Comparison of ENCODE assay signal across 1 cellular context in the genomic region with DNA sequence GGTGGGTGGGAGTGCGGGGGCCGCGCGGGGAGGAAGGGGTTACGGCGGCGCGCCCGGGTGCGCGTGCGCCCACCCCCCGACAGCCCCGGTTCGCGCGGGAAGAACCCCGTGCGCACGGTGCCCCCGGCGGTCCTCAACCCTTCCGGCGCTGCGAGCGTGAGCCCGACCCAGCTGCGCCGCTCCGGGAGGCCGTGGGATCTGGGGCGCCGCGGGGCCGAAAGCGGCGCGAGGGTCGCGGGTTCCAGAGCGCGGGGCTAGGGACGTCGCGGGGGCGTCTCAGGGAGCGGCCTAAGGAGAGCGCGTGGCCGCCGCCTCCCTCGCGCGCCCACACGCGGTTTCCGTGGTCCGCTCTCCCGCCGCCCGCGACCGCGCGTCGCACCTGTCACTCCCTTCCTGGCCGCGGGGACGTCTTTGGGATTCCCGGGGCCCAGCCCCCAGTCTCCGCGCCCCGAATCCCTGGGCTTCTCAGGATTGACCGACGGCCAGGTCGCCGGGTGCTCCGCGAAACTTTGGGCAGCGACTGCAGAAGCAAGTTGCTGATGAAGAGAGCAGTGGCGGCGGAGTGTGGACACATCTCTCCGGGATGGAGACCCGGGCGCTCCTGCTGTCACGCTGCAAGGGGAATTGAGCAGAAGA.
A peak's percentile ranks its signal among the peaks of the same experiment; 100 is the strongest.
TF ChIP-seq lines count a peak whose summit lies in the region.

No MANE protein-coding gene starts in this region.

TF ChIP-seq in GM12878, 131 proteins besides CTCF, POLR2A, EP300 and RAD21 (continued from another document and continues in another):
- TF ChIP-seq SIN3A (IDR thresholded peaks at IDR 0.05; ENCODE audit: low read depth, low read length) = no peak
- TF ChIP-seq MYB (IDR thresholded peaks at IDR 0.05; ENCODE audit: borderline replicate concordance, low read depth, low read length) = no peak
- no peak for TF ChIP-seq JUNB (IDR thresholded peaks at IDR 0.05)
- TF ChIP-seq SMAD5 (IDR thresholded peaks at IDR 0.05; ENCODE audit: low read depth) = no peak
- TF ChIP-seq, protein P1, sequence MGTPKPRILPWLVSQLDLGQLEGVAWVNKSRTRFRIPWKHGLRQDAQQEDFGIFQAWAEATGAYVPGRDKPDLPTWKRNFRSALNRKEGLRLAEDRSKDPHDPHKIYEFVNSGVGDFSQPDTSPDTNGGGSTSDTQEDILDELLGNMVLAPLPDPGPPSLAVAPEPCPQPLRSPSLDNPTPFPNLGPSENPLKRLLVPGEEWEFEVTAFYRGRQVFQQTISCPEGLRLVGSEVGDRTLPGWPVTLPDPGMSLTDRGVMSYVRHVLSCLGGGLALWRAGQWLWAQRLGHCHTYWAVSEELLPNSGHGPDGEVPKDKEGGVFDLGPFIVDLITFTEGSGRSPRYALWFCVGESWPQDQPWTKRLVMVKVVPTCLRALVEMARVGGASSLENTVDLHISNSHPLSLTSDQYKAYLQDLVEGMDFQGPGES (IDR thresholded peaks at IDR 0.05) = no peak
- TF ChIP-seq CBX5 (IDR thresholded peaks at IDR 0.05; ENCODE audit: low read depth) = no peak
- peak; percentile 95 for TF ChIP-seq GATAD2B (conservative IDR thresholded peaks at IDR 0.05; ENCODE audit: low read depth)
- TF ChIP-seq, protein P2, sequence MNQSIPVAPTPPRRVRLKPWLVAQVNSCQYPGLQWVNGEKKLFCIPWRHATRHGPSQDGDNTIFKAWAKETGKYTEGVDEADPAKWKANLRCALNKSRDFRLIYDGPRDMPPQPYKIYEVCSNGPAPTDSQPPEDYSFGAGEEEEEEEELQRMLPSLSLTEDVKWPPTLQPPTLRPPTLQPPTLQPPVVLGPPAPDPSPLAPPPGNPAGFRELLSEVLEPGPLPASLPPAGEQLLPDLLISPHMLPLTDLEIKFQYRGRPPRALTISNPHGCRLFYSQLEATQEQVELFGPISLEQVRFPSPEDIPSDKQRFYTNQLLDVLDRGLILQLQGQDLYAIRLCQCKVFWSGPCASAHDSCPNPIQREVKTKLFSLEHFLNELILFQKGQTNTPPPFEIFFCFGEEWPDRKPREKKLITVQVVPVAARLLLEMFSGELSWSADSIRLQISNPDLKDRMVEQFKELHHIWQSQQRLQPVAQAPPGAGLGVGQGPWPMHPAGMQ (IDR thresholded peaks at IDR 0.05; ENCODE audit: borderline replicate concordance) = no peak
- TF ChIP-seq HDAC2 (IDR thresholded peaks at IDR 0.05) = no peak
- no peak for TF ChIP-seq SIX5 (IDR thresholded peaks at IDR 0.05; ENCODE audit: low read depth, low read length, severe bottlenecking)
- no peak for TF ChIP-seq CEBPB (IDR thresholded peaks at IDR 0.05; ENCODE audit: borderline replicate concordance in 1 of 2, low read depth in 2 of 2, low read length in 2 of 2)
- TF ChIP-seq ZNF217 (IDR thresholded peaks at IDR 0.05) = no peak
- TF ChIP-seq SMC3 (IDR thresholded peaks at IDR 0.05; ENCODE audit: borderline replicate concordance, low read length) = no peak
- TF ChIP-seq SMARCA5 (IDR thresholded peaks at IDR 0.05) = 0 out of 2 replicates have a peak, but pooled peaks have one; percentile 73
- no peak for TF ChIP-seq RB1 (IDR thresholded peaks at IDR 0.05; ENCODE audit: borderline replicate concordance)
- no peak for TF ChIP-seq SRF (IDR thresholded peaks at IDR 0.05; ENCODE audit: low read depth in 2 of 2, low read length in 2 of 2)
- TF ChIP-seq, protein P3, sequence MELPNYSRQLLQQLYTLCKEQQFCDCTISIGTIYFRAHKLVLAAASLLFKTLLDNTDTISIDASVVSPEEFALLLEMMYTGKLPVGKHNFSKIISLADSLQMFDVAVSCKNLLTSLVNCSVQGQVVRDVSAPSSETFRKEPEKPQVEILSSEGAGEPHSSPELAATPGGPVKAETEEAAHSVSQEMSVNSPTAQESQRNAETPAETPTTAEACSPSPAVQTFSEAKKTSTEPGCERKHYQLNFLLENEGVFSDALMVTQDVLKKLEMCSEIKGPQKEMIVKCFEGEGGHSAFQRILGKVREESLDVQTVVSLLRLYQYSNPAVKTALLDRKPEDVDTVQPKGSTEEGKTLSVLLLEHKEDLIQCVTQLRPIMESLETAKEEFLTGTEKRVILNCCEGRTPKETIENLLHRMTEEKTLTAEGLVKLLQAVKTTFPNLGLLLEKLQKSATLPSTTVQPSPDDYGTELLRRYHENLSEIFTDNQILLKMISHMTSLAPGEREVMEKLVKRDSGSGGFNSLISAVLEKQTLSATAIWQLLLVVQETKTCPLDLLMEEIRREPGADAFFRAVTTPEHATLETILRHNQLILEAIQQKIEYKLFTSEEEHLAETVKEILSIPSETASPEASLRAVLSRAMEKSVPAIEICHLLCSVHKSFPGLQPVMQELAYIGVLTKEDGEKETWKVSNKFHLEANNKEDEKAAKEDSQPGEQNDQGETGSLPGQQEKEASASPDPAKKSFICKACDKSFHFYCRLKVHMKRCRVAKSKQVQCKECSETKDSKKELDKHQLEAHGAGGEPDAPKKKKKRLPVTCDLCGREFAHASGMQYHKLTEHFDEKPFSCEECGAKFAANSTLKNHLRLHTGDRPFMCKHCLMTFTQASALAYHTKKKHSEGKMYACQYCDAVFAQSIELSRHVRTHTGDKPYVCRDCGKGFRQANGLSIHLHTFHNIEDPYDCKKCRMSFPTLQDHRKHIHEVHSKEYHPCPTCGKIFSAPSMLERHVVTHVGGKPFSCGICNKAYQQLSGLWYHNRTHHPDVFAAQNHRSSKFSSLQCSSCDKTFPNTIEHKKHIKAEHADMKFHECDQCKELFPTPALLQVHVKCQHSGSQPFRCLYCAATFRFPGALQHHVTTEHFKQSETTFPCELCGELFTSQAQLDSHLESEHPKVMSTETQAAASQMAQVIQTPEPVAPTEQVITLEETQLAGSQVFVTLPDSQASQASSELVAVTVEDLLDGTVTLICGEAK (IDR thresholded peaks at IDR 0.05; ENCODE audit: borderline replicate concordance) = no peak
- TF ChIP-seq, protein P4, sequence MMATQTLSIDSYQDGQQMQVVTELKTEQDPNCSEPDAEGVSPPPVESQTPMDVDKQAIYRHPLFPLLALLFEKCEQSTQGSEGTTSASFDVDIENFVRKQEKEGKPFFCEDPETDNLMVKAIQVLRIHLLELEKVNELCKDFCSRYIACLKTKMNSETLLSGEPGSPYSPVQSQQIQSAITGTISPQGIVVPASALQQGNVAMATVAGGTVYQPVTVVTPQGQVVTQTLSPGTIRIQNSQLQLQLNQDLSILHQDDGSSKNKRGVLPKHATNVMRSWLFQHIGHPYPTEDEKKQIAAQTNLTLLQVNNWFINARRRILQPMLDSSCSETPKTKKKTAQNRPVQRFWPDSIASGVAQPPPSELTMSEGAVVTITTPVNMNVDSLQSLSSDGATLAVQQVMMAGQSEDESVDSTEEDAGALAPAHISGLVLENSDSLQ (IDR thresholded peaks at IDR 0.05) = peak; percentile 51
- no peak for TF ChIP-seq PAX8 (IDR thresholded peaks at IDR 0.05)
- TF ChIP-seq, protein P5, sequence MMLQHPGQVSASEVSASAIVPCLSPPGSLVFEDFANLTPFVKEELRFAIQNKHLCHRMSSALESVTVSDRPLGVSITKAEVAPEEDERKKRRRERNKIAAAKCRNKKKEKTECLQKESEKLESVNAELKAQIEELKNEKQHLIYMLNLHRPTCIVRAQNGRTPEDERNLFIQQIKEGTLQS (IDR thresholded peaks at IDR 0.05; ENCODE audit: borderline replicate concordance, extremely low read depth, low read depth, low read length) = no peak
- TF ChIP-seq PAX5 (IDR thresholded peaks at IDR 0.05; ENCODE audit: borderline replicate concordance, low read depth, low read length) = no peak
- TF ChIP-seq JUND (IDR thresholded peaks at IDR 0.05; ENCODE audit: low read depth, low read length) = no peak
- no peak for TF ChIP-seq RFX5 (IDR thresholded peaks at IDR 0.05; ENCODE audit: low read depth, low read length)
- TF ChIP-seq MTA3 (IDR thresholded peaks at IDR 0.05; ENCODE audit: borderline replicate concordance, low read length) = no peak
- TF ChIP-seq BACH1 (IDR thresholded peaks at IDR 0.05; ENCODE audit: borderline replicate concordance) = peak; percentile 50
- no peak for TF ChIP-seq KLF5 (IDR thresholded peaks at IDR 0.05; ENCODE audit: partially characterized antibody)
- no peak for TF ChIP-seq ESRRA (IDR thresholded peaks at IDR 0.05; ENCODE audit: low read length)
- TF ChIP-seq RBBP5 (conservative IDR thresholded peaks at IDR 0.05) = no peak
- TF ChIP-seq ATF7 (IDR thresholded peaks at IDR 0.05; ENCODE audit: low read depth) = no peak
- 0 out of 2 replicates have a peak, but pooled peaks have one; percentile 5 for TF ChIP-seq NBN (IDR thresholded peaks at IDR 0.05)
- no peak for TF ChIP-seq RCOR1 (conservative IDR thresholded peaks at IDR 0.05; ENCODE audit: low read depth, low read length)
- no peak for TF ChIP-seq RAD51 (IDR thresholded peaks at IDR 0.05)
- TF ChIP-seq POU2F2 (IDR thresholded peaks at IDR 0.05; ENCODE audit: borderline replicate concordance, low read depth, low read length) = no peak
- TF ChIP-seq, protein P6, sequence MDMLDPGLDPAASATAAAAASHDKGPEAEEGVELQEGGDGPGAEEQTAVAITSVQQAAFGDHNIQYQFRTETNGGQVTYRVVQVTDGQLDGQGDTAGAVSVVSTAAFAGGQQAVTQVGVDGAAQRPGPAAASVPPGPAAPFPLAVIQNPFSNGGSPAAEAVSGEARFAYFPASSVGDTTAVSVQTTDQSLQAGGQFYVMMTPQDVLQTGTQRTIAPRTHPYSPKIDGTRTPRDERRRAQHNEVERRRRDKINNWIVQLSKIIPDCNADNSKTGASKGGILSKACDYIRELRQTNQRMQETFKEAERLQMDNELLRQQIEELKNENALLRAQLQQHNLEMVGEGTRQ (IDR thresholded peaks at IDR 0.05; ENCODE audit: borderline replicate concordance, low read depth, low read length) = no peak
- TF ChIP-seq, protein P7, sequence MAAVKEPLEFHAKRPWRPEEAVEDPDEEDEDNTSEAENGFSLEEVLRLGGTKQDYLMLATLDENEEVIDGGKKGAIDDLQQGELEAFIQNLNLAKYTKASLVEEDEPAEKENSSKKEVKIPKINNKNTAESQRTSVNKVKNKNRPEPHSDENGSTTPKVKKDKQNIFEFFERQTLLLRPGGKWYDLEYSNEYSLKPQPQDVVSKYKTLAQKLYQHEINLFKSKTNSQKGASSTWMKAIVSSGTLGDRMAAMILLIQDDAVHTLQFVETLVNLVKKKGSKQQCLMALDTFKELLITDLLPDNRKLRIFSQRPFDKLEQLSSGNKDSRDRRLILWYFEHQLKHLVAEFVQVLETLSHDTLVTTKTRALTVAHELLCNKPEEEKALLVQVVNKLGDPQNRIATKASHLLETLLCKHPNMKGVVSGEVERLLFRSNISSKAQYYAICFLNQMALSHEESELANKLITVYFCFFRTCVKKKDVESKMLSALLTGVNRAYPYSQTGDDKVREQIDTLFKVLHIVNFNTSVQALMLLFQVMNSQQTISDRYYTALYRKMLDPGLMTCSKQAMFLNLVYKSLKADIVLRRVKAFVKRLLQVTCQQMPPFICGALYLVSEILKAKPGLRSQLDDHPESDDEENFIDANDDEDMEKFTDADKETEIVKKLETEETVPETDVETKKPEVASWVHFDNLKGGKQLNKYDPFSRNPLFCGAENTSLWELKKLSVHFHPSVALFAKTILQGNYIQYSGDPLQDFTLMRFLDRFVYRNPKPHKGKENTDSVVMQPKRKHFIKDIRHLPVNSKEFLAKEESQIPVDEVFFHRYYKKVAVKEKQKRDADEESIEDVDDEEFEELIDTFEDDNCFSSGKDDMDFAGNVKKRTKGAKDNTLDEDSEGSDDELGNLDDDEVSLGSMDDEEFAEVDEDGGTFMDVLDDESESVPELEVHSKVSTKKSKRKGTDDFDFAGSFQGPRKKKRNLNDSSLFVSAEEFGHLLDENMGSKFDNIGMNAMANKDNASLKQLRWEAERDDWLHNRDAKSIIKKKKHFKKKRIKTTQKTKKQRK (IDR thresholded peaks at IDR 0.05; ENCODE audit: low read depth, low read length) = no peak
- TF ChIP-seq, protein P8, sequence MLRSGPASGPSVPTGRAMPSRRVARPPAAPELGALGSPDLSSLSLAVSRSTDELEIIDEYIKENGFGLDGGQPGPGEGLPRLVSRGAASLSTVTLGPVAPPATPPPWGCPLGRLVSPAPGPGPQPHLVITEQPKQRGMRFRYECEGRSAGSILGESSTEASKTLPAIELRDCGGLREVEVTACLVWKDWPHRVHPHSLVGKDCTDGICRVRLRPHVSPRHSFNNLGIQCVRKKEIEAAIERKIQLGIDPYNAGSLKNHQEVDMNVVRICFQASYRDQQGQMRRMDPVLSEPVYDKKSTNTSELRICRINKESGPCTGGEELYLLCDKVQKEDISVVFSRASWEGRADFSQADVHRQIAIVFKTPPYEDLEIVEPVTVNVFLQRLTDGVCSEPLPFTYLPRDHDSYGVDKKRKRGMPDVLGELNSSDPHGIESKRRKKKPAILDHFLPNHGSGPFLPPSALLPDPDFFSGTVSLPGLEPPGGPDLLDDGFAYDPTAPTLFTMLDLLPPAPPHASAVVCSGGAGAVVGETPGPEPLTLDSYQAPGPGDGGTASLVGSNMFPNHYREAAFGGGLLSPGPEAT (IDR thresholded peaks at IDR 0.05; ENCODE audit: low read depth) = peak; percentile 44; the same call in 1 of the 2 replicates
- TF ChIP-seq, protein P9, sequence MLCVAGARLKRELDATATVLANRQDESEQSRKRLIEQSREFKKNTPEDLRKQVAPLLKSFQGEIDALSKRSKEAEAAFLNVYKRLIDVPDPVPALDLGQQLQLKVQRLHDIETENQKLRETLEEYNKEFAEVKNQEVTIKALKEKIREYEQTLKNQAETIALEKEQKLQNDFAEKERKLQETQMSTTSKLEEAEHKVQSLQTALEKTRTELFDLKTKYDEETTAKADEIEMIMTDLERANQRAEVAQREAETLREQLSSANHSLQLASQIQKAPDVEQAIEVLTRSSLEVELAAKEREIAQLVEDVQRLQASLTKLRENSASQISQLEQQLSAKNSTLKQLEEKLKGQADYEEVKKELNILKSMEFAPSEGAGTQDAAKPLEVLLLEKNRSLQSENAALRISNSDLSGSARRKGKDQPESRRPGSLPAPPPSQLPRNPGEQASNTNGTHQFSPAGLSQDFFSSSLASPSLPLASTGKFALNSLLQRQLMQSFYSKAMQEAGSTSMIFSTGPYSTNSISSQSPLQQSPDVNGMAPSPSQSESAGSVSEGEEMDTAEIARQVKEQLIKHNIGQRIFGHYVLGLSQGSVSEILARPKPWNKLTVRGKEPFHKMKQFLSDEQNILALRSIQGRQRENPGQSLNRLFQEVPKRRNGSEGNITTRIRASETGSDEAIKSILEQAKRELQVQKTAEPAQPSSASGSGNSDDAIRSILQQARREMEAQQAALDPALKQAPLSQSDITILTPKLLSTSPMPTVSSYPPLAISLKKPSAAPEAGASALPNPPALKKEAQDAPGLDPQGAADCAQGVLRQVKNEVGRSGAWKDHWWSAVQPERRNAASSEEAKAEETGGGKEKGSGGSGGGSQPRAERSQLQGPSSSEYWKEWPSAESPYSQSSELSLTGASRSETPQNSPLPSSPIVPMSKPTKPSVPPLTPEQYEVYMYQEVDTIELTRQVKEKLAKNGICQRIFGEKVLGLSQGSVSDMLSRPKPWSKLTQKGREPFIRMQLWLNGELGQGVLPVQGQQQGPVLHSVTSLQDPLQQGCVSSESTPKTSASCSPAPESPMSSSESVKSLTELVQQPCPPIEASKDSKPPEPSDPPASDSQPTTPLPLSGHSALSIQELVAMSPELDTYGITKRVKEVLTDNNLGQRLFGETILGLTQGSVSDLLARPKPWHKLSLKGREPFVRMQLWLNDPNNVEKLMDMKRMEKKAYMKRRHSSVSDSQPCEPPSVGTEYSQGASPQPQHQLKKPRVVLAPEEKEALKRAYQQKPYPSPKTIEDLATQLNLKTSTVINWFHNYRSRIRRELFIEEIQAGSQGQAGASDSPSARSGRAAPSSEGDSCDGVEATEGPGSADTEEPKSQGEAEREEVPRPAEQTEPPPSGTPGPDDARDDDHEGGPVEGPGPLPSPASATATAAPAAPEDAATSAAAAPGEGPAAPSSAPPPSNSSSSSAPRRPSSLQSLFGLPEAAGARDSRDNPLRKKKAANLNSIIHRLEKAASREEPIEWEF (IDR thresholded peaks at IDR 0.05; ENCODE audit: insufficient replicate concordance, low read depth, low read length) = no peak
- no peak for TF ChIP-seq KDM1A (IDR thresholded peaks at IDR 0.05; ENCODE audit: borderline replicate concordance)
- TF ChIP-seq ZZZ3 (IDR thresholded peaks at IDR 0.05; ENCODE audit: control insufficient read depth, insufficient read length, low read depth) = no peak
- TF ChIP-seq NR2C1 (IDR thresholded peaks at IDR 0.05) = no peak
- TF ChIP-seq MTA2 (IDR thresholded peaks at IDR 0.05; ENCODE audit: low read depth) = no peak
- TF ChIP-seq BMI1 (IDR thresholded peaks at IDR 0.05; ENCODE audit: borderline replicate concordance) = no peak
